ENCODE assay signal across 8 cellular contexts in the genomic region with DNA sequence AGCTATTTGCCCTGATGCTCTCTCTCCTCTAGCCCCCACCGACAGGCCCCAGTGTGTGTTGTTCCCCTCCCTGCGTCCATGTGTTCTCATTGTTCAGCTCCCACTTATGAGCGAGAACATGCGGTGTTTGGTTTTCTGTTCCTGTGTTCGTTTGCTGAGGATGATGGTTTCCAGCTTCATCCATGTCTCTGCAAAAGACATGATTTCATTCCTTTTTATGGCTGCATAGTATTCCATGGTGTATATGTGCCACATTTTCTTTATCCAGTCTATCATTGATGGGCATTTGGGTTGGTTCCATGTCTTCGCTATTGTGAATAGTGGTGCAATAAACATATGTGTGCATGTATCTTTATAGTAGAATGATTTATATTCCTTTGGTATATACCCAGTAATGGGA.
DNase-seq lines count a peak whose midpoint lies in the region; ATAC-seq, FAIRE-seq and TF ChIP-seq lines count a peak whose summit lies in the region.
"Not testable (repeated sequence)": the region's sequence is repeated elsewhere in the genome, so short reads cannot be mapped to it uniquely, and the experiment has no call there.

No MANE protein-coding gene starts in this region.

- not testable (repeated sequence) for H2AFZ ChIP-seq in astrocyte (ENCODE audit: low read depth, low read length)

- not testable (repeated sequence) for DNase-seq in astrocyte (ENCODE audit: low read depth); esophagus muscularis mucosa (ENCODE audit: extremely low spot score); cardiac muscle cell (ENCODE audit: low read depth in 1 of 2, low spot score in 1 of 2); left ventricle myocardium inferior; left ventricle myocardium superior; tibial artery

- not testable (repeated sequence) for H3K9ac ChIP-seq in astrocyte (ENCODE audit: low read length)

- 89% methylated on average over 6 of the region's 6 CpGs for WGBS in esophagus muscularis mucosa
- WGBS in gastroesophageal sphincter (ENCODE audit: low coverage in 1 of 2), 2 donors = 80 to 83% methylated on average over 4 to 5 of the region's 6 CpGs

- POLR2A ChIA-PET in HEK293 (lab: Yijun Ruan, JAX) = not testable (repeated sequence)

- H3K27ac ChIP-seq in HEK293 (ENCODE audit: extremely low read depth, low read depth, low read length); astrocyte (ENCODE audit: low read depth, low read length): not testable (repeated sequence)
- H3K27ac ChIP-seq in esophagus muscularis mucosa (replicated peaks in 1 of 4) (peak overlapping the region in 3 of 4 donors; percentile 52 to 75 (median 63)), gastroesophageal sphincter (peak overlapping the region in 3 of 4 donors; percentile 28 to 67 (median 67)), cardiac muscle cell (peak overlapping the region; percentile 85), left ventricle myocardium inferior (replicated peaks) (peak overlapping the region; percentile 27), tibial artery (peak overlapping the region; percentile 61 to 63)

- H3K27ac Mint-ChIP-seq in astrocyte (ENCODE audit: unreplicated experiment) = not testable (repeated sequence)

- H3K4me1 Mint-ChIP-seq in astrocyte (ENCODE audit: low read depth, unreplicated experiment) = not testable (repeated sequence)

- H3K36me3 ChIP-seq in HEK293 (ENCODE audit: control insufficient read depth in 2 of 2, insufficient read depth in 1 of 2, low read length in 2 of 2); astrocyte (ENCODE audit: insufficient read depth, low read length); esophagus muscularis mucosa; gastroesophageal sphincter; cardiac muscle cell; left ventricle myocardium inferior; tibial artery: not testable (repeated sequence)

- not testable (repeated sequence) for H3K79me2 ChIP-seq in astrocyte (ENCODE audit: insufficient read depth, low read length)

- not testable (repeated sequence) for H3K4me3 ChIP-seq in HEK293 (ENCODE audit: low read depth, low read length); astrocyte (ENCODE audit: insufficient read depth, low read depth, low read length); esophagus muscularis mucosa; gastroesophageal sphincter; cardiac muscle cell; left ventricle myocardium inferior; tibial artery

- H4K20me1 ChIP-seq in astrocyte (ENCODE audit: insufficient read depth, low read length) = not testable (repeated sequence)

- intact Hi-C loops in esophagus muscularis mucosa (cut with DNase I); left ventricle myocardium inferior (cut with micrococcal nuclease); left ventricle myocardium superior (cut with micrococcal nuclease); tibial artery (cut with DNase I; ENCODE audit: low total_unique reads): not testable (repeated sequence)

- not testable (repeated sequence) for TF ChIP-seq EP300 in esophagus muscularis mucosa (IDR thresholded peaks at IDR 0.05); gastroesophageal sphincter (IDR thresholded peaks at IDR 0.05)

- H3K4me2 ChIP-seq in astrocyte (ENCODE audit: low read length) = not testable (repeated sequence)

- FAIRE-seq in astrocyte (lab: Jason Lieb, UNC) = not testable (repeated sequence)

- TF ChIP-seq CTCF in HEK293 (tag by site-specific recombination; IDR thresholded peaks at IDR 0.05); astrocyte (IDR thresholded peaks at IDR 0.05; ENCODE audit: insufficient read depth, low read depth, low read length); esophagus muscularis mucosa (IDR thresholded peaks at IDR 0.05); gastroesophageal sphincter (IDR thresholded peaks at IDR 0.05); cardiac muscle cell (IDR thresholded peaks at IDR 0.05; ENCODE audit: low read depth, low read length); left ventricle myocardium inferior (IDR thresholded peaks at IDR 0.05; ENCODE audit: borderline replicate concordance); tibial artery (IDR thresholded peaks at IDR 0.05): not testable (repeated sequence)

- H3K4me1 ChIP-seq in HEK293 (ENCODE audit: control insufficient read depth, insufficient read depth, low read length) (peaks cover 16% of the 10 kb centered on the region), esophagus muscularis mucosa (peaks cover 35 to 56% (median 45%) of the 10 kb centered on the region in 4 donors), gastroesophageal sphincter (peaks cover 0 to 46% (median 13%) of the 10 kb centered on the region in 3 donors), cardiac muscle cell (ENCODE audit: low read depth) (peaks cover 37% of the 10 kb centered on the region), left ventricle myocardium inferior (peaks cover 88% of the 10 kb centered on the region), tibial artery (peaks cover 0 to 39% (median 2%) of the 10 kb centered on the region in 4 donors)
- H3K4me1 ChIP-seq in astrocyte (ENCODE audit: insufficient read depth, low read length) = not testable (repeated sequence)

- not testable (repeated sequence) for H3K9me3 ChIP-seq in HEK293 (ENCODE audit: control insufficient read depth, insufficient read depth, low read depth, low read length); astrocyte (ENCODE audit: insufficient read depth, low read depth, low read length); esophagus muscularis mucosa; gastroesophageal sphincter; cardiac muscle cell (ENCODE audit: low read depth); left ventricle myocardium inferior (replicated peaks); tibial artery

- H3K9me3 Mint-ChIP-seq in astrocyte (ENCODE audit: unreplicated experiment) = not testable (repeated sequence)

- ATAC-seq in gastroesophageal sphincter = not testable (repeated sequence)
- ATAC-seq in left ventricle myocardium superior = peak; percentile 1

- H3K4me3 Mint-ChIP-seq in astrocyte (ENCODE audit: unreplicated experiment) = peak overlapping the region; percentile 6

- H3K36me3 Mint-ChIP-seq in astrocyte (ENCODE audit: low read depth, unreplicated experiment) = not testable (repeated sequence)

- not testable (repeated sequence) for H3K27me3 Mint-ChIP-seq in astrocyte (ENCODE audit: low read depth, unreplicated experiment)

- H3K27me3 ChIP-seq in astrocyte (ENCODE audit: insufficient read depth, low read length); esophagus muscularis mucosa; gastroesophageal sphincter; cardiac muscle cell; left ventricle myocardium inferior (ENCODE audit: low read depth); tibial artery: not testable (repeated sequence)

- not testable (repeated sequence) for TF ChIP-seq POLR2A in esophagus muscularis mucosa (IDR thresholded peaks at IDR 0.05; ENCODE audit: low read depth); gastroesophageal sphincter (IDR thresholded peaks at IDR 0.05)

- CTCF ChIA-PET in HEK293 (lab: Yijun Ruan, JAX) = not testable (repeated sequence)

TF ChIP-seq in HEK293, 187 proteins besides CTCF, POLR2A, EP300 and RAD21:
- TF ChIP-seq, protein P1, sequence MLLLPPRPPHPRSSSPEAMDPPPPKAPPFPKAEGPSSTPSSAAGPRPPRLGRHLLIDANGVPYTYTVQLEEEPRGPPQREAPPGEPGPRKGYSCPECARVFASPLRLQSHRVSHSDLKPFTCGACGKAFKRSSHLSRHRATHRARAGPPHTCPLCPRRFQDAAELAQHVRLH (tag by site-specific recombination; IDR thresholded peaks at IDR 0.05) = peak; percentile 97
- TF ChIP-seq ZNF146 (tag by site-specific recombination; IDR thresholded peaks at IDR 0.05) = peak; percentile 99
- TF ChIP-seq, protein P2, sequence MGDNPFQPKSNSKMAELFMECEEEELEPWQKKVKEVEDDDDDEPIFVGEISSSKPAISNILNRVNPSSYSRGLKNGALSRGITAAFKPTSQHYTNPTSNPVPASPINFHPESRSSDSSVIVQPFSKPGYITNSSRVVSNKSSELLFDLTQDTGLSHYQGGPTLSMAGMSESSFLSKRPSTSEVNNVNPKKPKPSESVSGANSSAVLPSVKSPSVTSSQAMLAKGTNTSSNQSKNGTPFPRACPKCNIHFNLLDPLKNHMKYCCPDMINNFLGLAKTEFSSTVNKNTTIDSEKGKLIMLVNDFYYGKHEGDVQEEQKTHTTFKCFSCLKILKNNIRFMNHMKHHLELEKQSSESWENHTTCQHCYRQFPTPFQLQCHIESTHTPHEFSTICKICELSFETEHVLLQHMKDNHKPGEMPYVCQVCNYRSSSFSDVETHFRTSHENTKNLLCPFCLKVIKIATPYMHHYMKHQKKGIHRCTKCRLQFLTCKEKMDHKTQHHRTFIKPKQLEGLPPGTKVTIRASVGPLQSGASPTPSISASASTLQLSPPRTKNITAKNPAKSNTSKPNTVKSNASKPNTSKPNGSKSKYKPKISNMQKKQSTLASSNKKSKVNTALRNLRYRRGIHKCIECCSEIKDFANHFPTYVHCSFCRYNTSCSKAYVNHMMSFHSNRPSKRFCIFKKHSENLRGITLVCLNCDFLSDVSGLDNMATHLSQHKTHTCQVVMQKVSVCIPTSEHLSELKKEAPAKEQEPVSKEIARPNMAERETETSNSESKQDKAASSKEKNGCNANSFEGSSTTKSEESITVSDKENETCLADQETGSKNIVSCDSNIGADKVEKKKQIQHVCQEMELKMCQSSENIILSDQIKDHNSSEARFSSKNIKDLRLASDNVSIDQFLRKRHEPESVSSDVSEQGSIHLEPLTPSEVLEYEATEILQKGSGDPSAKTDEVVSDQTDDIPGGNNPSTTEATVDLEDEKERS (tag by site-specific recombination; IDR thresholded peaks at IDR 0.05) = peak; percentile 46; the same call in 1 of the 2 replicates
